In genomic region chr20:50898475-50898874, GRCh38 we compare ENCODE assay signal across 2 cellular contexts.
TF ChIP-seq lines count a peak whose summit lies in the region.

No MANE protein-coding gene starts in this region.

TF ChIP-seq in GM12891, 5 proteins besides CTCF, POLR2A, EP300 and RAD21:
- TF ChIP-seq TAF1 (IDR thresholded peaks at IDR 0.05; ENCODE audit: low read depth, low read length) (no peak), POLR2AphosphoS5 (IDR thresholded peaks at IDR 0.05; ENCODE audit: low read depth, low read length) (0 out of 2 replicates have a peak, but pooled peaks have one; percentile 4), POU2F2 (IDR thresholded peaks at IDR 0.05; ENCODE audit: low read depth, low read length) (no peak)

TF ChIP-seq in SK-N-SH, 30 proteins besides CTCF, POLR2A, EP300 and RAD21:
- no peak for TF ChIP-seq EZH2phosphoT487 (IDR thresholded peaks at IDR 0.05; ENCODE audit: borderline replicate concordance, low read depth)
- TF ChIP-seq MEF2A (IDR thresholded peaks at IDR 0.05; ENCODE audit: borderline replicate concordance, low read depth): no peak
- TF ChIP-seq TEAD4 (IDR thresholded peaks at IDR 0.05; ENCODE audit: borderline replicate concordance, insufficient read depth): no peak
- TF ChIP-seq IRF3 (IDR thresholded peaks at IDR 0.05; ENCODE audit: low read depth, low read length): no peak
- TF ChIP-seq RFX5 (IDR thresholded peaks at IDR 0.05; ENCODE audit: low read length): no peak
- TF ChIP-seq NRF1 (IDR thresholded peaks at IDR 0.05; ENCODE audit: low read depth, low read length): no peak
- no peak for TF ChIP-seq TAF1 (IDR thresholded peaks at IDR 0.05; ENCODE audit: borderline replicate concordance, low read depth, low read length)
- TF ChIP-seq REST (IDR thresholded peaks at IDR 0.05; ENCODE audit: low read depth, low read length): no peak
- no peak for TF ChIP-seq POLR2AphosphoS5 (IDR thresholded peaks at IDR 0.05; ENCODE audit: low read depth, low read length)
- TF ChIP-seq GABPA (IDR thresholded peaks at IDR 0.05; ENCODE audit: low read depth): no peak
- TF ChIP-seq TCF12 (IDR thresholded peaks at IDR 0.05): no peak
- no peak for TF ChIP-seq RXRA (IDR thresholded peaks at IDR 0.05; ENCODE audit: borderline replicate concordance, low read depth)
- TF ChIP-seq FOXM1 (IDR thresholded peaks at IDR 0.05; ENCODE audit: low read depth): no peak
- TF ChIP-seq ZBTB33 (IDR thresholded peaks at IDR 0.05; ENCODE audit: borderline replicate concordance, low read depth): no peak
- TF ChIP-seq FOXJ3 (CRISPR knock-in tag; IDR thresholded peaks at IDR 0.05): no peak
- TF ChIP-seq PBX3 (IDR thresholded peaks at IDR 0.05): no peak
- no peak for TF ChIP-seq SMC3 (IDR thresholded peaks at IDR 0.05; ENCODE audit: low read depth, low read length)
- TF ChIP-seq YY1 (IDR thresholded peaks at IDR 0.05; ENCODE audit: low read depth): no peak
- TF ChIP-seq ELF1 (IDR thresholded peaks at IDR 0.05): no peak
